ENCODE assay signal across 1 cellular context in the genomic region with DNA sequence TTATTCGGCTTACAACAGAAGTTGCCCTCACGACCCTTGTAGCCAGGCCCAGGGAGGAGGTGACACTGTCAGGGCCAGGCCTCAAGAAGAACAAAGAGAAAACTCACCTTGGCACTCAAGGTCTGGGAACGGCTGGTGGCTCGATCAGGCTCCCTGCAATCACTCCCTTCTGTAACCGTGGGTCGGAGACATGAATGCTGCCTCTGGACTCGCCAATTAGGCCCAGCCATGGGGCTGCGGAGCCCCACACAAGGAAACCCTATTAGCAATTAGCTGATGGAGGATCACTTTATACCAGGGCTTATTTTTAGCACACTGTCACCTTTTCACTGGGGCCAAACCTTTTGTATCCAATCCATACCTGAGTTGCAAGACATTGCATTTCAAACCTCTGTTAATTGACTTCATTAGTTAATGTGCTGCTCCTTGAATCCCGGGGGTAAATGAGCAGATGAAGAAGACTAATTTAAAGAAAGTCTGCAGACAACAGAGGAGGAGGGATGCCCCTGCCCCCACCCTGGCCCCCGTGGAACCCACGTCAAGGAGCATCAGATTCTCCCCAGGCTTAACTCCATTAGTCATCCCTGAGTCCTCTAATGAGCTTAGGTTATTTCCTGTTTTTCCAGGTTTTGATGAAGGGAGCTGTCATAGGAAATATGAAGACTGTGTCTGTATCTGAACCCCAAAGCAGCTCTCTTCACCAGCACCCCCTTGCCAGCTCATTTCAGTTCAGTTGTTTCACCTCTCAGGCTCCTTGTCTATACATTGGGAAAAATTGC.
TF ChIP-seq lines count a peak whose summit lies in the region.

No MANE protein-coding gene starts in this region.

TF ChIP-seq in HCT116, 20 proteins besides CTCF, POLR2A, EP300 and RAD21 (continued from another document):
- no peak for TF ChIP-seq TCF7L2 (IDR thresholded peaks at IDR 0.05; ENCODE audit: borderline replicate concordance, extremely low read depth, insufficient read depth, insufficient read length)
- no peak for TF ChIP-seq YY1 (IDR thresholded peaks at IDR 0.05; ENCODE audit: extremely low read depth, insufficient replicate concordance, low read depth, low read length)
- TF ChIP-seq SRF (IDR thresholded peaks at IDR 0.05; ENCODE audit: low read depth): no peak
